In the genomic region with DNA sequence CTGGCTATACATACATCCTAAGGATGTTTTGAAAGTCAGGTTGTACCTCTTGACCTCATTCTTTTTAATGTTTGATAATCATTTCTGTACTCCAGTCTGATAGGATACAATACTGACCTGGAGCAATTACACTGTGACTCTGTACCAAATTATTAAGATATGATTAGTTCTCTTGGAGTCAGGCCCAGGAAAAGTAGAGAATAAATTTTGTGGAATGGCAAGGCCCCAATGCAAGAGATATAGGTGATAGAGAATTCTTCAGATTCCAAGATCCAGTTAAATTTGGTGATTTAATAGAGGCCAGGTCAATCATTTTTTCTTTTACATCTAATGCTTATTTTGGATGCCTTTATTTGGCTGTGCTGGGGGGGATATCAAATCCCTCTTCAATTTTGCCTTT, we compare ENCODE assay signal across 22 cellular contexts. TPM values are rescaled to one million over a fixed set of nuclear protein-coding genes. Genes with fewer than 3 reads are reported as not detected.
"Had no signal": no experiment of that assay in that cellular context is flagged by ENCODE, and none has a peak within 500 bp of the region (broad histone marks: within the 10 kb centered on the region; RNA-seq: fewer than 3 reads in every experiment).

No MANE protein-coding gene starts in this region.

- H3K27me3 ChIP-seq: heart left ventricle, neutrophil had no signal

- DNase-seq: effector CD4-positive, alpha-beta T cell; endodermal cell; foreskin melanocyte; heart left ventricle; hippocampal formation; left colon; left ventricle myocardium superior; mesendoderm; naive thymus-derived CD4-positive, alpha-beta T cell; stimulated activated CD4-positive, alpha-beta T cell treated with anti-CD3 and anti-CD28 coated beads, Interleukin-2, amount 100 ng/mL, for 48 hours; stimulated activated naive CD4-positive, alpha-beta T cell treated with Interleukin-2 at 50 U/mL for 16 hours had no signal

- H3K36me3 ChIP-seq: heart left ventricle, neutrophil had no signal

- H3K4me2 ChIP-seq: smooth muscle cell had no signal

- H3K9me3 ChIP-seq: neutrophil had no signal

- H3K4me3 ChIP-seq: coronary artery, heart left ventricle, lung, smooth muscle cell had no signal

- ATAC-seq: heart left ventricle; left colon; left ventricle myocardium superior; naive thymus-derived CD4-positive, alpha-beta T cell had no signal

- H3K27ac ChIP-seq: coronary artery, heart left ventricle, neutrophil had no signal

RNA-seq across cellular contexts. Expression of gene PLAC1, which starts 36.7 kb away (rescaled TPM):
- total RNA-seq: dermis microvascular lymphatic vessel endothelial cell; endodermal cell; glomerular endothelial cell; kidney epithelial cell; left colon; left ventricle myocardium superior; naive thymus-derived CD4-positive, alpha-beta T cell; osteoblast; sciatic nerve had no signal
- polyA plus RNA-seq: esophagus; heart left ventricle; naive thymus-derived CD4-positive, alpha-beta T cell; neural cell had no signal
